20 cellular contexts compared by ENCODE assay signal in the genomic region with DNA sequence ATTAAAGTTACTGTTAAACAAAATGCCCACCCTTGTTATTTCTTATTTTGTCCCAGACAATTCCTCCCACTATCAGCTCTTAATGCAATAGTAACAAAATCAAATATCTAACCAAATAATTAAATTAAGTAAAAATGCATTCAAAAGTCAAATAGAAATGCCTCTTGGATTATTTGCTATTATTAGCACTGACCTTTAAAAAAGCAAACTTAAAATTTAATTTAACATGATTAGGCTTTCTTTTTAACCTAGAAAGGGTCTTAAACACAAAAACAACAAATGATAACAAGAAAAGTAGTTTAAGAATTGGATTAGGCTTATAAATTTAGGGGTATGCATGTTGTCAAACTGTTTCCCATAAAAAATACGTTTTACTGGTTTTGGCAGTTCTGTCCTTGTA.
DNase-seq lines count a peak whose midpoint lies in the region; ATAC-seq, FAIRE-seq and TF ChIP-seq lines count a peak whose summit lies in the region.
"Had no signal": no experiment of that assay in that cellular context is flagged by ENCODE, and none has a peak within 500 bp of the region (broad histone marks: within the 10 kb centered on the region; RNA-seq: fewer than 3 reads in every experiment).

No MANE protein-coding gene starts in this region.

- H3K79me2 ChIP-seq in SK-N-SH (ENCODE audit: insufficient read depth) = no peaks in the 10 kb centered on the region

- H2AFZ ChIP-seq in SK-N-SH (ENCODE audit: low read depth) = no peak overlapping the region

- FAIRE-seq in GM19239 (lab: Jason Lieb, UNC) = peak; percentile 28
- peak; percentile 51 for FAIRE-seq in islet of Langerhans (lab: Jason Lieb, UNC)
- FAIRE-seq: D721Med, G401.6, GM12891 had no signal

- no peak overlapping the region for H3K4me2 ChIP-seq in SK-N-SH
- H3K4me2 ChIP-seq: BLaER1 treated with 17β-estradiol and CSF1 and Interleukin-3, amounts not matched to agents 10 nM and 100 nM had no signal

- no peaks in the 10 kb centered on the region for H3K9me2 ChIP-seq in SK-N-SH

- POLR2A ChIA-PET in SK-N-SH (lab: Yijun Ruan, JAX) = no interaction called here

- CTCF ChIA-PET in SK-N-SH (lab: Yijun Ruan, JAX) = interaction anchor here (1.8 kb wide), 1 partner anchor 22 kb away, joined by 4 read pairs; no protein-coding TSS in a partner anchor

- H3K4me1 ChIP-seq in SK-N-SH (ENCODE audit: control insufficient read depth in 1 of 2, insufficient read depth in 2 of 2, low read depth in 1 of 2, low read length in 1 of 2) (no peaks in the 10 kb centered on the region; a peak in 1 of 4 replicates), upper lobe of right lung (no peaks in the 10 kb centered on the region)
- H3K4me1 ChIP-seq: BLaER1 treated with 17β-estradiol and CSF1 and Interleukin-3, amounts not matched to agents 10 nM and 100 nM; Caco-2 had no signal

- H3K27me3 ChIP-seq in SK-N-SH (ENCODE audit: insufficient read depth) (no peaks in the 10 kb centered on the region), upper lobe of right lung (no peaks in the 10 kb centered on the region)
- H3K27me3 ChIP-seq: BLaER1 treated with 17β-estradiol and CSF1 and Interleukin-3, amounts not matched to agents 10 nM and 100 nM had no signal

- no peak overlapping the region for H3K9ac ChIP-seq in SK-N-SH
- H3K9ac ChIP-seq: BLaER1 treated with 17β-estradiol and CSF1 and Interleukin-3, amounts not matched to agents 10 nM and 100 nM had no signal

- TF ChIP-seq CTCF in SK-N-SH (IDR thresholded peaks at IDR 0.05) (no peak), upper lobe of right lung (IDR thresholded peaks at IDR 0.05) (no peak)

- no peaks in the 10 kb centered on the region for H4K20me1 ChIP-seq in SK-N-SH (ENCODE audit: insufficient read depth)
- H4K20me1 ChIP-seq: BLaER1 treated with 17β-estradiol and CSF1 and Interleukin-3, amounts not matched to agents 10 nM and 100 nM had no signal

- ATAC-seq in SK-N-SH treated with all-trans-retinoic acid at 6 μM for 48 hours (no peak), upper lobe of right lung (no peak), HG03354 (IDR thresholded peaks at IDR 0.05; ENCODE audit: poor library complexity, severe bottlenecking, unreplicated experiment) (no peak), HG03175 (IDR thresholded peaks at IDR 0.05; ENCODE audit: unreplicated experiment) (no peak)
- ATAC-seq: CD8-positive, alpha-beta T cell had no signal

- H3K36me3 ChIP-seq in SK-N-SH (replicated peaks in 1 of 2; ENCODE audit: control insufficient read depth in 1 of 2, insufficient read depth in 2 of 2, low read length in 1 of 2) (peaks cover 4 to 56% of the 10 kb centered on the region in 2 experiments), upper lobe of right lung (peaks cover 11% of the 10 kb centered on the region)

- no peak overlapping the region for H3K27ac ChIP-seq in SK-N-SH (ENCODE audit: low read depth in 2 of 2, low read length in 1 of 2)
- H3K27ac ChIP-seq in upper lobe of right lung = no peak overlapping the region
- H3K27ac ChIP-seq: 22Rv1; BLaER1 treated with 17β-estradiol and CSF1 and Interleukin-3, amounts not matched to agents 10 nM and 100 nM; C4-2B had no signal

- H3K4me3 ChIP-seq in SK-N-SH (ENCODE audit: low read depth in 2 of 2, low read length in 1 of 2) = no peak overlapping the region
- H3K4me3 ChIP-seq in upper lobe of right lung = no peak overlapping the region
- H3K4me3 ChIP-seq: BLaER1 treated with 17β-estradiol and CSF1 and Interleukin-3, amounts not matched to agents 10 nM and 100 nM had no signal

- no peak for TF ChIP-seq RAD21 in SK-N-SH (IDR thresholded peaks at IDR 0.05; ENCODE audit: low read length)

- 82% methylated on average over 1 of the region's 1 CpG for WGBS in SK-N-SH (ENCODE audit: low lambda C conversion rate)

- no peak for TF ChIP-seq EP300 in SK-N-SH (IDR thresholded peaks at IDR 0.05; ENCODE audit: borderline replicate concordance in 1 of 2, low read depth in 1 of 2, low read length in 1 of 2)

- no peaks in the 10 kb centered on the region for H3F3A ChIP-seq in SK-N-SH (replicated peaks; ENCODE audit: insufficient read depth)

- DNase-seq in SK-N-SH (no peak), GM19239 (ENCODE audit: insufficient read length, low spot score) (no peak), upper lobe of right lung (no peak)
- DNase-seq: AML-193; Caco-2; Calu3; CD4-positive, alpha-beta T cell; CD8-positive, alpha-beta T cell; DMS79 treated with DMSO at 0.1 percent for 48 hours; GF-D8 had no signal

- intact Hi-C loops in upper lobe of right lung (cut with DNase I) = no loop called here

- H3K9me3 ChIP-seq in SK-N-SH (no peaks in the 10 kb centered on the region; the same call in 1 of the 2 replicates), upper lobe of right lung (no peaks in the 10 kb centered on the region)
- H3K9me3 ChIP-seq: BLaER1 treated with 17β-estradiol and CSF1 and Interleukin-3, amounts not matched to agents 10 nM and 100 nM; Caco-2 had no signal

TF ChIP-seq in SK-N-SH treated with all-trans-retinoic acid at 6 μM for 48 hours, 23 proteins besides CTCF, POLR2A, EP300 and RAD21:
- TF ChIP-seq ZNF8 (CRISPR knock-in tag; IDR thresholded peaks at IDR 0.05) (no peak), CSDC2 (CRISPR knock-in tag; IDR thresholded peaks at IDR 0.05) (no peak), ISL1 (CRISPR knock-in tag; IDR thresholded peaks at IDR 0.05) (peak; percentile 90), ZC3H10 (CRISPR knock-in tag; IDR thresholded peaks at IDR 0.05) (no peak)
TF ChIP-seq in SK-N-SH treated with all-trans-retinoic acid at 6 μM for 48 hours: peak in this region for 1.

TF ChIP-seq in SK-N-SH, 30 proteins besides CTCF, POLR2A, EP300 and RAD21:
- TF ChIP-seq RCOR1 (IDR thresholded peaks at IDR 0.05; ENCODE audit: low read length) (no peak), MXI1 (IDR thresholded peaks at IDR 0.05; ENCODE audit: low read depth, low read length) (no peak), GATA2 (CRISPR knock-in tag; IDR thresholded peaks at IDR 0.05) (no peak), POLR2AphosphoS5 (IDR thresholded peaks at IDR 0.05; ENCODE audit: low read depth, low read length) (no peak), TCF12 (IDR thresholded peaks at IDR 0.05) (no peak), TEAD4 (IDR thresholded peaks at IDR 0.05; ENCODE audit: borderline replicate concordance, insufficient read depth) (no peak), EZH2phosphoT487 (IDR thresholded peaks at IDR 0.05; ENCODE audit: borderline replicate concordance, low read depth) (no peak)
- TF ChIP-seq, protein P1, sequence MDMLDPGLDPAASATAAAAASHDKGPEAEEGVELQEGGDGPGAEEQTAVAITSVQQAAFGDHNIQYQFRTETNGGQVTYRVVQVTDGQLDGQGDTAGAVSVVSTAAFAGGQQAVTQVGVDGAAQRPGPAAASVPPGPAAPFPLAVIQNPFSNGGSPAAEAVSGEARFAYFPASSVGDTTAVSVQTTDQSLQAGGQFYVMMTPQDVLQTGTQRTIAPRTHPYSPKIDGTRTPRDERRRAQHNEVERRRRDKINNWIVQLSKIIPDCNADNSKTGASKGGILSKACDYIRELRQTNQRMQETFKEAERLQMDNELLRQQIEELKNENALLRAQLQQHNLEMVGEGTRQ (IDR thresholded peaks at IDR 0.05; ENCODE audit: borderline replicate concordance, low read depth, low read length) = no peak
